17 cellular contexts compared by ENCODE assay signal in genomic region chr17:14312522-14312921, GRCh38. TPM values are rescaled to one million over a fixed set of nuclear protein-coding genes. Genes with fewer than 3 reads are reported as not detected.
"Had no signal": no experiment of that assay in that cellular context is flagged by ENCODE, and none has a peak within 500 bp of the region (broad histone marks: within the 10 kb centered on the region; RNA-seq: fewer than 3 reads in every experiment).

No MANE protein-coding gene starts in this region.

- H3K27me3 Mint-ChIP-seq: stimulated activated naive CD8-positive, alpha-beta T cell treated with anti-CD3 and anti-CD28 coated beads, Interleukin-15, amount 100 ng/mL, for 72 hours had no signal

- H3K27ac ChIP-seq: coronary artery, esophagus squamous epithelium, pancreas, sigmoid colon, upper lobe of left lung had no signal

- H3K4me3 Mint-ChIP-seq: stimulated activated naive CD8-positive, alpha-beta T cell treated with anti-CD3 and anti-CD28 coated beads, Interleukin-15, amount 100 ng/mL, for 72 hours had no signal

- H3K9me3 ChIP-seq: esophagus squamous epithelium, pancreas, sigmoid colon, SK-N-SH, spleen, upper lobe of left lung had no signal

- H3K4me1 ChIP-seq: pancreas had no signal

- H3K9me3 Mint-ChIP-seq: stimulated activated naive CD8-positive, alpha-beta T cell treated with anti-CD3 and anti-CD28 coated beads, Interleukin-15, amount 100 ng/mL, for 72 hours had no signal

- ATAC-seq: pancreas; stimulated activated naive CD8-positive, alpha-beta T cell treated with anti-CD3 and anti-CD28 coated beads, Interleukin-15, amount 100 ng/mL, for 72 hours had no signal

- H3K4me3 ChIP-seq: coronary artery, esophagus squamous epithelium, pancreas, sigmoid colon, spleen, upper lobe of left lung had no signal

- H3K9ac ChIP-seq: SK-N-SH had no signal

- DNase-seq: activated CD4-positive, alpha-beta T cell treated with anti-CD3 and anti-CD28 coated beads for 4 hours; activated naive CD4-positive, alpha-beta T cell; activated T-cell treated with anti-CD3 and anti-CD28 coated beads for 4 hours; caudate nucleus; effector CD4-positive, alpha-beta T cell; esophagus squamous epithelium; glutamatergic neuron; hypothalamus; kidney glomerular epithelial cell; sigmoid colon; SK-N-SH; spleen; stimulated activated naive CD8-positive, alpha-beta T cell treated with anti-CD3 and anti-CD28 coated beads, Interleukin-15, amount 100 ng/mL, for 72 hours; upper lobe of left lung had no signal

- H3K36me3 ChIP-seq: esophagus squamous epithelium, pancreas, sigmoid colon, upper lobe of left lung had no signal

- H3K4me2 ChIP-seq: SK-N-SH had no signal

RNA-seq across cellular contexts. Expression of gene HS3ST3B1, which starts 11.6 kb away (rescaled TPM):
- total RNA-seq: endothelial cell of umbilical vein had no signal
- polyA plus RNA-seq: endothelial cell of umbilical vein had no signal
